1 cellular context compared by ENCODE assay signal in genomic region chr2:1706089-1706841, GRCh38. TPM values are rescaled to one million over a fixed set of nuclear protein-coding genes. Genes with fewer than 3 reads are reported as not detected.
"Had no signal": no experiment of that assay in that cellular context is flagged by ENCODE, and none has a peak within 500 bp of the region (broad histone marks: within the 10 kb centered on the region; RNA-seq: fewer than 3 reads in every experiment).

No MANE protein-coding gene starts in this region.

RNA-seq across cellular contexts. Expression of gene PXDN, which starts 38.0 kb away (rescaled TPM):
- total RNA-seq: activated CD4-positive, alpha-beta memory T cell treated with anti-CD3 and anti-CD28 coated beads for 36 hours had no signal
